In genomic region chr3:133007601-133008000, GRCh38 we compare ENCODE assay signal across 33 cellular contexts. TPM values are rescaled to one million over a fixed set of nuclear protein-coding genes. Genes with fewer than 3 reads are reported as not detected.
"Had no signal": no experiment of that assay in that cellular context is flagged by ENCODE, and none has a peak within 500 bp of the region (broad histone marks: within the 10 kb centered on the region; RNA-seq: fewer than 3 reads in every experiment).

No MANE protein-coding gene starts in this region.

- DNase-seq: activated B cell treated with CpG ODN at 0.5 μM for 24 hours; activated CD4-positive, alpha-beta T cell treated with anti-CD3 and anti-CD28 coated beads for 48 hours; activated CD4-positive, alpha-beta T cell treated with anti-CD3 and anti-CD28 coated beads, Interleukin-2, amount 50 U/mL, for 1 hour; activated CD4-positive, alpha-beta T cell treated with anti-CD3 and anti-CD28 coated beads, Interleukin-2, amount 50 U/mL, for 48 hours; activated CD8-positive, alpha-beta memory T cell treated with anti-CD3 and anti-CD28 coated beads, Interleukin-2, amount 10 ng/mL, durations not matched to agents 7 days and 5 days; activated CD8-positive, alpha-beta memory T cell treated with anti-CD3 and anti-CD28 coated beads, Interleukin-2, amount 50 U/mL, for 4 hours; activated CD8-positive, alpha-beta T cell treated with anti-CD3 and anti-CD28 coated beads, Interleukin-2, amount 10 ng/mL, durations not matched to agents 7 days and 5 days; activated effector memory CD4-positive, alpha-beta T cell treated with anti-CD3 and anti-CD28 coated beads, Interleukin-2, amount 50 U/mL, for 16 hours; activated naive CD4-positive, alpha-beta T cell treated with anti-CD3 and anti-CD28 coated beads for 36 hours; activated naive CD8-positive, alpha-beta T cell treated with anti-CD3 and anti-CD28 coated beads for 36 hours; activated naive CD8-positive, alpha-beta T cell treated with anti-CD3 and anti-CD28 coated beads, Interleukin-2, amount 50 U/mL, for 24 hours; activated T-cell treated with anti-CD3 and anti-CD28 coated beads, Interleukin-2, amount 50 U/mL, for 1 hour; activated T-cell treated with anti-CD3 and anti-CD28 coated beads, Interleukin-2, amount 50 U/mL, for 48 hours; adrenal gland; amygdala; aorta; body of pancreas; caudate nucleus; cortex of kidney; dermis blood vessel endothelial cell; effector CD4-positive, alpha-beta T cell; effector memory CD8-positive, alpha-beta T cell; esophagus squamous epithelium; foreskin melanocyte; heart right ventricle; T1000; WERI-Rb-1 had no signal

- H3K9me3 ChIP-seq: adrenal gland, body of pancreas, esophagus squamous epithelium had no signal

- H3K36me3 ChIP-seq: adrenal gland, esophagus squamous epithelium, gastroesophageal sphincter, heart right ventricle, WERI-Rb-1 had no signal

- H3K4me1 ChIP-seq: adrenal gland, body of pancreas, esophagus squamous epithelium, gastroesophageal sphincter, heart right ventricle had no signal

- H3K4me2 ChIP-seq: hepatocyte had no signal

- H3K27me3 ChIP-seq: adrenal gland, body of pancreas, esophagus squamous epithelium, gastroesophageal sphincter, heart right ventricle, hepatocyte had no signal

- H2AFZ ChIP-seq: hepatocyte had no signal

- H3K27ac ChIP-seq: adrenal gland, body of pancreas, epithelial cell of prostate, esophagus squamous epithelium, gastroesophageal sphincter, heart right ventricle, hepatocyte, WERI-Rb-1 had no signal

- FAIRE-seq: colon had no signal

- H3K4me3 ChIP-seq: adrenal gland, body of pancreas, esophagus squamous epithelium, gastroesophageal sphincter, heart right ventricle, hepatocyte had no signal

- H3K79me2 ChIP-seq: hepatocyte had no signal

RNA-seq across cellular contexts. Expression of gene TMEM108, which starts 30.6 kb away (rescaled TPM):
- total RNA-seq: activated B cell treated with CpG ODN at 0.5 μM for 24 hours; activated CD8-positive, alpha-beta memory T cell treated with anti-CD3 and anti-CD28 coated beads for 36 hours; activated CD8-positive, alpha-beta memory T cell treated with anti-CD3 and anti-CD28 coated beads, Interleukin-2, amount 10 ng/mL, durations not matched to agents 7 days and 5 days; activated CD8-positive, alpha-beta T cell treated with anti-CD3 and anti-CD28 coated beads, Interleukin-2, amount 10 ng/mL, durations not matched to agents 7 days and 5 days; activated naive CD4-positive, alpha-beta T cell treated with anti-CD3 and anti-CD28 coated beads for 36 hours; activated naive CD8-positive, alpha-beta T cell treated with anti-CD3 and anti-CD28 coated beads for 36 hours; activated T-helper 1 cell treated with anti-CD3 and anti-CD28 coated beads, Interleukin-12 subunit alpha, Interleukin-12 subunit beta, Interleukin-2, Interleukin-4 antibody, amounts not matched to agents 30 ng/mL and 10 ng/mL and 1 ng/mL, durations not matched to agents 14 hours and 24 hours and 36 hours had no signal
